In the genomic region with DNA sequence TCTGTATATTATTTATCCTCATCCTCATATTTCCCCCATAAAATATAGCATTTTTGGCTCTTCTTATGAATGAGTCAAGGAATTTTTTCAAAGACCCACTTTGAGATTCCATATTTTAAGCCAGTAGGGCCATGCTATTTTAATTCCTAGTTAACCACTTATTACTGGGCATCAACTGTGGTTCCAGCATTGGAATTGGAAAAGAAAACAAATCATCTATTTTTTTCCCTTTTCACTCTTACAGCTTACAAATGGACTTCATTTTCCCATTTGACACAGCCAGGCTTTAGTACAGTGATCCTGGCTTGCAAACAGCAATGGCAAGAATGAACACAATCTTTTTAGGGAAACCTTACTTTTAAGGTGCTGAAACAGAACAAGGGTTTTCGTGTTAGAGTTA, we compare ENCODE assay signal across 1 cellular context.
TF ChIP-seq lines count a peak whose summit lies in the region.

No MANE protein-coding gene starts in this region.

TF ChIP-seq in endothelial cell of umbilical vein, 7 proteins besides CTCF, POLR2A, EP300 and RAD21 (continued from another document):
- TF ChIP-seq GATA2 (IDR thresholded peaks at IDR 0.05; ENCODE audit: insufficient read depth, insufficient read length, low read depth, low read length), result no peak
- TF ChIP-seq MYC (IDR thresholded peaks at IDR 0.05; ENCODE audit: low read depth, low read length), result no peak
TF ChIP-seq in endothelial cell of umbilical vein: peak in this region for 0.
